8 cellular contexts compared by ENCODE assay signal in genomic region chrX:65644621-65645287, GRCh38. TPM values are rescaled to one million over a fixed set of nuclear protein-coding genes. Genes with fewer than 3 reads are reported as not detected.
DNase-seq lines count a peak whose midpoint lies in the region; ATAC-seq, FAIRE-seq and TF ChIP-seq lines count a peak whose summit lies in the region.
"Had no signal": no experiment of that assay in that cellular context is flagged by ENCODE, and none has a peak within 500 bp of the region (broad histone marks: within the 10 kb centered on the region; RNA-seq: fewer than 3 reads in every experiment).

No MANE protein-coding gene starts in this region.

- DNase-seq in HTR-8/SVneo (ENCODE audit: insufficient read length, low spot score) = peak; percentile 48
- peak; percentile 43 for DNase-seq in activated CD4-positive, alpha-beta memory T cell treated with anti-CD3 and anti-CD28 coated beads for 36 hours
- DNase-seq in left cardiac atrium = peak; percentile 93
- DNase-seq in NCI-H2171 treated with DMSO at 0.1 percent for 48 hours (lab: John Stamatoyannopoulos, UW) = no peak
- DNase-seq in D721Med (ENCODE audit: insufficient read length, low spot score) = no peak

- CTCF ChIA-PET in activated CD4-positive, alpha-beta memory T cell treated with anti-CD3 and anti-CD28 coated beads for 36 hours (lab: Charles Lee) = no interaction called here

- no peak overlapping the region for H3K9ac ChIP-seq in skeletal muscle satellite cell (ENCODE audit: low read depth, low read length)

- H3K4me1 Mint-ChIP-seq in activated CD4-positive, alpha-beta memory T cell treated with anti-CD3 and anti-CD28 coated beads for 36 hours (ENCODE audit: low read depth) = peaks cover 17% of the 10 kb centered on the region

- no peaks in the 10 kb centered on the region for H3K36me3 ChIP-seq in skeletal muscle satellite cell (ENCODE audit: insufficient read depth, low read length)

- no peak overlapping the region for H3K4me3 Mint-ChIP-seq in activated CD4-positive, alpha-beta memory T cell treated with anti-CD3 and anti-CD28 coated beads for 36 hours

- no peaks in the 10 kb centered on the region for H3K36me3 Mint-ChIP-seq in activated CD4-positive, alpha-beta memory T cell treated with anti-CD3 and anti-CD28 coated beads for 36 hours

- no peaks in the 10 kb centered on the region for H3K27me3 Mint-ChIP-seq in activated CD4-positive, alpha-beta memory T cell treated with anti-CD3 and anti-CD28 coated beads for 36 hours

- peaks cover 26% of the 10 kb centered on the region for H3K4me1 ChIP-seq in skeletal muscle satellite cell (ENCODE audit: control insufficient read depth, insufficient read depth, low read length)

- no peak for TF ChIP-seq CTCF in D721Med (IDR thresholded peaks at IDR 0.05; ENCODE audit: insufficient read depth, missing control alignments)

- POLR2A ChIA-PET in activated CD4-positive, alpha-beta memory T cell treated with anti-CD3 and anti-CD28 coated beads for 36 hours (lab: Charles Lee) = interaction anchor here (1.1 kb wide), 1 partner anchor 36 kb away, joined by 3 read pairs; no protein-coding TSS in a partner anchor

- H3K9me3 Mint-ChIP-seq in activated CD4-positive, alpha-beta memory T cell treated with anti-CD3 and anti-CD28 coated beads for 36 hours = no peaks in the 10 kb centered on the region

- no peak overlapping the region for H3K4me3 ChIP-seq in skeletal muscle satellite cell (ENCODE audit: low read length)

- H3K9me3 ChIP-seq in skeletal muscle satellite cell (replicated peaks; ENCODE audit: low read length) = no peaks in the 10 kb centered on the region

- H3K27me3 ChIP-seq in skeletal muscle satellite cell (ENCODE audit: control insufficient read depth, insufficient read depth, low read length) = no peaks in the 10 kb centered on the region

- peak overlapping the region; percentile 29 for H3K4me2 ChIP-seq in skeletal muscle satellite cell (ENCODE audit: low read length)

- ATAC-seq in left cardiac atrium (peak; percentile 99), HG02610 (IDR thresholded peaks at IDR 0.05; ENCODE audit: unreplicated experiment) (no peak)

- H3K27ac Mint-ChIP-seq in activated CD4-positive, alpha-beta memory T cell treated with anti-CD3 and anti-CD28 coated beads for 36 hours = no peak overlapping the region

- intact Hi-C loops in activated CD4-positive, alpha-beta memory T cell treated with anti-CD3 and anti-CD28 coated beads for 36 hours (cut with micrococcal nuclease) = no loop called here
- intact Hi-C loops in left cardiac atrium (cut with DNase I) = loop anchor here in 1 of 2 donors (5.0 kb wide), 1 partner anchor 42 kb away; no protein-coding TSS in a partner anchor

- FAIRE-seq in HTR-8/SVneo (lab: Jason Lieb, UNC) = no peak
- no peak for FAIRE-seq in D721Med (lab: Jason Lieb, UNC)
- FAIRE-seq: islet of Langerhans had no signal

RNA-seq across cellular contexts. Expression of gene MSN, which starts 22.7 kb away (rescaled TPM):
- total RNA-seq in activated CD4-positive, alpha-beta memory T cell treated with anti-CD3 and anti-CD28 coated beads for 36 hours = 100 to 1,000 TPM; 494 to 502 TPM
- 100 to 1,000 TPM; 139 to 245 TPM for total RNA-seq in left cardiac atrium
- 315 and 428 TPM in 2 replicates for total RNA-seq in skeletal muscle satellite cell (2012; rRNA removed)

Comparison
In these comparisons a context has a peak if more than half of its experiments do, and no peak if none do; other contexts are left out.
1. DNase-seq: peak in HTR-8/SVneo (single experiment), activated CD4-positive, alpha-beta memory T cell treated with anti-CD3 and anti-CD28 coated beads for 36 hours (single experiment) and left cardiac atrium (single experiment); none in NCI-H2171 treated with DMSO at 0.1 percent for 48 hours (single experiment) and D721Med (single experiment).